ENCODE assay signal across 1 cellular context in genomic region chr18:3869848-3870247, GRCh38.
TF ChIP-seq lines count a peak whose summit lies in the region.

No MANE protein-coding gene starts in this region.

TF ChIP-seq in H1, 55 proteins besides CTCF, POLR2A, EP300 and RAD21:
- TF ChIP-seq SIRT6 (IDR thresholded peaks at IDR 0.05; ENCODE audit: low read length) = no peak
- no peak for TF ChIP-seq CEBPB (IDR thresholded peaks at IDR 0.05; ENCODE audit: low read depth, low read length)
- TF ChIP-seq KDM5A (IDR thresholded peaks at IDR 0.05; ENCODE audit: low read length) = no peak
- no peak for TF ChIP-seq SP2 (IDR thresholded peaks at IDR 0.05; ENCODE audit: low read length)
- TF ChIP-seq RNF2 (IDR thresholded peaks at IDR 0.05; ENCODE audit: borderline replicate concordance, low read depth, low read length, missing control alignments, poor library complexity, severe bottlenecking) = no peak
- TF ChIP-seq BACH1 (IDR thresholded peaks at IDR 0.05; ENCODE audit: low read length) = no peak
- no peak for TF ChIP-seq SP1 (IDR thresholded peaks at IDR 0.05; ENCODE audit: low read depth, low read length)
- TF ChIP-seq CHD7 (IDR thresholded peaks at IDR 0.05; ENCODE audit: insufficient replicate concordance, low read length) = no peak
TF ChIP-seq in H1: peak in this region for 0.
